ENCODE assay signal across 8 cellular contexts in the genomic region with DNA sequence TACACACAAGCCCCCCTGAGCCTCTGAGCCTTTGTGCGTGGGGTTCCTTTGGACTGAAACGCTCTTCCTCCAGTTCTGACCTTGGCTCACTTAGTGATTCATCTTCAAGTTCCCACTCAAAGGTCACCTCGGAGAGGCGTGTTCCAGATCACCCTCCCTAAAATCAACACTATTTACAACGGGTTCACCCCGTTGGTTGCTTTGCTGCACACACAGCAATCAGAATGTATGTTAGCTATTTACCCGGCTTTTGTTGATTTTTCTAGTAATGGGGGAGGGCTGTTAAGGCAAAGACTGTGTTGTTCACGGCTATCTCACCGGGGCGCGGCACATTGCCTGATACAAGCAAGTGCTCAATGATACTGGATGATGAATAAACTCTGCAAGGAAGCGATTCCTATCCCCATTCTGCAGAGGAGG. TPM values are rescaled to one million over a fixed set of nuclear protein-coding genes. Genes with fewer than 3 reads are reported as not detected.
DNase-seq lines count a peak whose midpoint lies in the region; ATAC-seq and TF ChIP-seq lines count a peak whose summit lies in the region.

No MANE protein-coding gene starts in this region.

- H3K27ac Mint-ChIP-seq in central memory CD8-positive, alpha-beta T cell (ENCODE audit: low read depth), result no peak overlapping the region
- peak overlapping the region; percentile 56 for H3K27ac Mint-ChIP-seq in mesothelial cell of epicardium

- ATAC-seq in central memory CD8-positive, alpha-beta T cell (replicated peaks; ENCODE audit: extremely low read depth, poor library complexity, severe bottlenecking), result no peak

- TF ChIP-seq CTCF in A673 (conservative IDR thresholded peaks at IDR 0.05; ENCODE audit: low read depth, low read length) (no peak), HL-60 (IDR thresholded peaks at IDR 0.05; ENCODE audit: insufficient read depth, low read length) (no peak), mesothelial cell of epicardium (IDR thresholded peaks at IDR 0.05; ENCODE audit: unreplicated experiment) (no peak)

- H3K4me1 ChIP-seq in A673 (ENCODE audit: insufficient read depth, low read length, poor library complexity, severe bottlenecking), result peaks cover 12% of the 10 kb centered on the region

- BruUV-seq in A673 (replicated peaks; lab: Mats Ljungman, UMichigan), result TSS peak; percentile 67

- CTCF ChIA-PET in A673 (lab: Charles Lee), result no interaction called here

- H3K27ac ChIP-seq in A673 (ENCODE audit: low read depth, low read length, poor library complexity, severe bottlenecking), result no peak overlapping the region
- peak overlapping the region; percentile 63 for H3K27ac ChIP-seq in HL-60 (replicated peaks)

- no peaks in the 10 kb centered on the region for H3K27me3 ChIP-seq in A673 (replicated peaks; ENCODE audit: insufficient read depth, low read depth, low read length, poor library complexity)
- no peaks in the 10 kb centered on the region for H3K27me3 ChIP-seq in HL-60 (ENCODE audit: insufficient read depth, poor library complexity, severe bottlenecking)

- DNase-seq in A673 (ENCODE audit: low spot score) (no peak), HL-60 (ENCODE audit: low read depth in 1 of 2, low spot score in 1 of 2) (no peak), mesothelial cell of epicardium (ENCODE audit: low spot score in 2 of 2, unreplicated experiment in 2 of 2) (no peak), HK-2 (ENCODE audit: unreplicated experiment) (no peak), NCI-H1694 (lab: John Stamatoyannopoulos, UW) (no peak), SKM-1 (lab: John Stamatoyannopoulos, UW; ENCODE audit: unreplicated experiment) (no peak), RPMI8226 (no peak)
- DNase-seq in central memory CD8-positive, alpha-beta T cell (ENCODE audit: low spot score in 2 of 2), result no peak

- H3K4me3 ChIP-seq in A673 (ENCODE audit: low read depth, low read length, poor library complexity, severe bottlenecking), result peak overlapping the region; percentile 77
- peak overlapping the region; percentile 99 for H3K4me3 ChIP-seq in HL-60 (replicated peaks; ENCODE audit: insufficient read depth, low read length)

- intact Hi-C loops in A673 (cut with micrococcal nuclease; ENCODE audit: unreplicated experiment), result no loop called here

- H3K4me3 Mint-ChIP-seq in central memory CD8-positive, alpha-beta T cell, result peak overlapping the region; percentile 86
- peak overlapping the region; percentile 66 for H3K4me3 Mint-ChIP-seq in mesothelial cell of epicardium

- no peaks in the 10 kb centered on the region for H3K27me3 Mint-ChIP-seq in central memory CD8-positive, alpha-beta T cell
- peaks cover 3% of the 10 kb centered on the region for H3K27me3 Mint-ChIP-seq in mesothelial cell of epicardium (ENCODE audit: low read depth)

- no peaks in the 10 kb centered on the region for H3K36me3 ChIP-seq in A673 (ENCODE audit: insufficient read depth, low read length, poor library complexity, severe bottlenecking)

- H3K36me3 Mint-ChIP-seq in central memory CD8-positive, alpha-beta T cell (ENCODE audit: insufficient read depth), result peaks cover 19% of the 10 kb centered on the region
- H3K36me3 Mint-ChIP-seq in mesothelial cell of epicardium, result no peaks in the 10 kb centered on the region

- H3K9me3 Mint-ChIP-seq in central memory CD8-positive, alpha-beta T cell, result no peaks in the 10 kb centered on the region
- H3K9me3 Mint-ChIP-seq in mesothelial cell of epicardium, result no peaks in the 10 kb centered on the region

- no peaks in the 10 kb centered on the region for H3K9me3 ChIP-seq in A673 (ENCODE audit: low read depth, low read length, poor library complexity, severe bottlenecking)

- H3K4me1 Mint-ChIP-seq in central memory CD8-positive, alpha-beta T cell, result peaks cover 26% of the 10 kb centered on the region
- H3K4me1 Mint-ChIP-seq in mesothelial cell of epicardium, result peaks cover 13% of the 10 kb centered on the region

- POLR2A ChIA-PET in A673 (lab: Charles Lee; ENCODE audit: low non-redundant PET), result no interaction called here

RNA-seq across cellular contexts. Expression of a gene that starts 1.0 kb away (rescaled TPM):
- total RNA-seq in A673 (2021), result 11.7 and 11.9 TPM in 2 replicates
- total RNA-seq in mesothelial cell of epicardium, result 12.6 to 16.9 TPM (median 15.6 TPM) in 3 replicates

RNA-seq across cellular contexts. Expression of a gene that starts 33.0 kb away (rescaled TPM):
- total RNA-seq in A673 (2021) (not detected in 2 replicates), mesothelial cell of epicardium (0.20 to 0.87 TPM (median 0.55 TPM) in 3 replicates)

RNA-seq across cellular contexts. Expression of a gene that starts 38.9 kb away (rescaled TPM):
- total RNA-seq in A673 (2021), result 29.5 and 29.8 TPM in 2 replicates
- total RNA-seq in mesothelial cell of epicardium, result 18.0 to 21.3 TPM (median 19.4 TPM) in 3 replicates
